ENCODE assay signal across 14 cellular contexts in genomic region chr7:43577485-43577951, GRCh38. TPM values are rescaled to one million over a fixed set of nuclear protein-coding genes. Genes with fewer than 3 reads are reported as not detected.
DNase-seq lines count a peak whose midpoint lies in the region; ATAC-seq and TF ChIP-seq lines count a peak whose summit lies in the region.
"Had no signal": no experiment of that assay in that cellular context is flagged by ENCODE, and none has a peak within 500 bp of the region (broad histone marks: within the 10 kb centered on the region; RNA-seq: fewer than 3 reads in every experiment).

No MANE protein-coding gene starts in this region.

- no peaks in the 10 kb centered on the region for H3K27me3 ChIP-seq in upper lobe of right lung

- no peaks in the 10 kb centered on the region for H3K36me3 Mint-ChIP-seq in activated naive CD8-positive, alpha-beta T cell treated with anti-CD3 and anti-CD28 coated beads for 36 hours
- no peaks in the 10 kb centered on the region for H3K36me3 Mint-ChIP-seq in activated naive CD8-positive, alpha-beta T cell treated with anti-CD3 and anti-CD28 coated beads, Interleukin-2, amount 50 U/mL, for 24 hours (ENCODE audit: low read depth)
- H3K36me3 Mint-ChIP-seq: CD4-positive, CD25-positive, alpha-beta regulatory T cell had no signal

- no peak overlapping the region for H3K27ac ChIP-seq in upper lobe of right lung
- H3K27ac ChIP-seq: GM23248 had no signal

- peak overlapping the region; percentile 1 for H3K27ac Mint-ChIP-seq in activated naive CD8-positive, alpha-beta T cell treated with anti-CD3 and anti-CD28 coated beads for 36 hours
- H3K27ac Mint-ChIP-seq in activated naive CD8-positive, alpha-beta T cell treated with anti-CD3 and anti-CD28 coated beads, Interleukin-2, amount 50 U/mL, for 24 hours, result no peak overlapping the region
- H3K27ac Mint-ChIP-seq: CD4-positive, CD25-positive, alpha-beta regulatory T cell; nephron had no signal

- H3K9me3 ChIP-seq in upper lobe of right lung, result no peaks in the 10 kb centered on the region

- H3K36me3 ChIP-seq in upper lobe of right lung, result no peaks in the 10 kb centered on the region

- TF ChIP-seq CTCF in choroid plexus epithelial cell (conservative IDR thresholded peaks at IDR 0.05; ENCODE audit: low read depth, low read length), result no peak
- TF ChIP-seq CTCF in upper lobe of right lung (IDR thresholded peaks at IDR 0.05), result no peak

- no peak for DNase-seq in activated naive CD8-positive, alpha-beta T cell treated with anti-CD3 and anti-CD28 coated beads for 36 hours
- DNase-seq in activated naive CD8-positive, alpha-beta T cell treated with anti-CD3 and anti-CD28 coated beads, Interleukin-2, amount 50 U/mL, for 24 hours, result no peak
- DNase-seq in NCI-H2171 (lab: John Stamatoyannopoulos, UW) (peak; percentile 36), choroid plexus epithelial cell (ENCODE audit: low read depth) (peak; percentile 80), upper lobe of right lung (no peak), NCI-H2081 treated with DMSO at 0.1 percent for 48 hours (lab: John Stamatoyannopoulos, UW) (no peak), NCI-H2107 (lab: John Stamatoyannopoulos, UW) (no peak)
- DNase-seq: activated T-cell treated with anti-CD3 and anti-CD28 coated beads, Interleukin-2, amount 50 U/mL, for 4 hours; cortex of kidney; GM23248; NCI-H345 had no signal

- H3K4me3 ChIP-seq in choroid plexus epithelial cell (ENCODE audit: low read depth, low read length) (no peak overlapping the region), upper lobe of right lung (no peak overlapping the region)
- H3K4me3 ChIP-seq: GM23248 had no signal

- H3K27me3 Mint-ChIP-seq in activated naive CD8-positive, alpha-beta T cell treated with anti-CD3 and anti-CD28 coated beads for 36 hours, result peaks cover 8% of the 10 kb centered on the region
- peaks cover 13% of the 10 kb centered on the region for H3K27me3 Mint-ChIP-seq in activated naive CD8-positive, alpha-beta T cell treated with anti-CD3 and anti-CD28 coated beads, Interleukin-2, amount 50 U/mL, for 24 hours

- peaks cover 10% of the 10 kb centered on the region for H3K4me1 Mint-ChIP-seq in activated naive CD8-positive, alpha-beta T cell treated with anti-CD3 and anti-CD28 coated beads for 36 hours
- H3K4me1 Mint-ChIP-seq in activated naive CD8-positive, alpha-beta T cell treated with anti-CD3 and anti-CD28 coated beads, Interleukin-2, amount 50 U/mL, for 24 hours, result peaks cover 11% of the 10 kb centered on the region
- H3K4me1 Mint-ChIP-seq: nephron had no signal

- intact Hi-C loops in upper lobe of right lung (cut with DNase I), result no loop called here

- no peak overlapping the region for H3K4me3 Mint-ChIP-seq in activated naive CD8-positive, alpha-beta T cell treated with anti-CD3 and anti-CD28 coated beads for 36 hours
- no peak overlapping the region for H3K4me3 Mint-ChIP-seq in activated naive CD8-positive, alpha-beta T cell treated with anti-CD3 and anti-CD28 coated beads, Interleukin-2, amount 50 U/mL, for 24 hours
- H3K4me3 Mint-ChIP-seq: activated T-cell treated with anti-CD3 and anti-CD28 coated beads, Interleukin-2, amount 50 U/mL, for 4 hours; nephron had no signal

- ATAC-seq in activated naive CD8-positive, alpha-beta T cell treated with anti-CD3 and anti-CD28 coated beads, Interleukin-2, amount 50 U/mL, for 24 hours, result no peak
- peak; percentile 74 for ATAC-seq in upper lobe of right lung
- no peak for ATAC-seq in HG02970 (IDR thresholded peaks at IDR 0.05; ENCODE audit: low FRiP score, unreplicated experiment)
- ATAC-seq: activated T-cell treated with anti-CD3 and anti-CD28 coated beads, Interleukin-2, amount 50 U/mL, for 4 hours had no signal

- H3K9me3 Mint-ChIP-seq in activated naive CD8-positive, alpha-beta T cell treated with anti-CD3 and anti-CD28 coated beads for 36 hours, result no peaks in the 10 kb centered on the region
- H3K9me3 Mint-ChIP-seq in activated naive CD8-positive, alpha-beta T cell treated with anti-CD3 and anti-CD28 coated beads, Interleukin-2, amount 50 U/mL, for 24 hours, result no peaks in the 10 kb centered on the region
- H3K9me3 Mint-ChIP-seq: activated T-cell treated with anti-CD3 and anti-CD28 coated beads, Interleukin-2, amount 50 U/mL, for 4 hours; CD4-positive, CD25-positive, alpha-beta regulatory T cell had no signal

- no peaks in the 10 kb centered on the region for H3K4me1 ChIP-seq in upper lobe of right lung

RNA-seq across cellular contexts. Expression of gene STK17A, which starts 5.4 kb away (rescaled TPM):
- 10 to 100 TPM; 53.2 to 53.8 TPM for total RNA-seq in activated naive CD8-positive, alpha-beta T cell treated with anti-CD3 and anti-CD28 coated beads for 36 hours
- total RNA-seq in upper lobe of right lung, result 35.4 TPM

Comparison
In these comparisons a context has a peak if more than half of its experiments do, and no peak if none do; other contexts are left out.
1. DNase-seq: peak in NCI-H2171 (single experiment) and choroid plexus epithelial cell (single experiment); none in activated naive CD8-positive, alpha-beta T cell treated with anti-CD3 and anti-CD28 coated beads for 36 hours (single experiment), activated naive CD8-positive, alpha-beta T cell treated with anti-CD3 and anti-CD28 coated beads, Interleukin-2, amount 50 U/mL, for 24 hours (single experiment), upper lobe of right lung (single experiment), NCI-H2081 treated with DMSO at 0.1 percent for 48 hours (single experiment) and NCI-H2107 (single experiment).